In genomic region chr16:49637511-49637910, GRCh38 we compare ENCODE assay signal across 21 cellular contexts.
"Had no signal": no experiment of that assay in that cellular context is flagged by ENCODE, and none has a peak within 500 bp of the region (broad histone marks: within the 10 kb centered on the region; RNA-seq: fewer than 3 reads in every experiment).

No MANE protein-coding gene starts in this region.

- H3K4me2 ChIP-seq: smooth muscle cell had no signal

- H3K4me3 ChIP-seq: esophagus squamous epithelium, lower lobe of right lung, pancreas, smooth muscle cell, stomach, thyroid gland, vagina had no signal

- H3K36me3 ChIP-seq: neutrophil, pancreas had no signal

- H3K36me3 Mint-ChIP-seq: immature natural killer cell; stimulated activated effector memory CD8-positive, alpha-beta T cell treated with anti-CD3 and anti-CD28 coated beads, Interleukin-12 subunit alpha, Interleukin-12 subunit beta, amount 100 ng/mL, for 72 hours had no signal

- DNase-seq: effector CD8-positive, alpha-beta T cell; erythroblast; esophagus squamous epithelium; foreskin melanocyte; hypothalamus; immature natural killer cell; left ventricle myocardium superior; lower lobe of right lung; stimulated activated CD4-positive, alpha-beta T cell treated with anti-CD3 and anti-CD28 coated beads, Interleukin-2, amount 100 ng/mL, for 24 hours; stimulated activated CD4-positive, alpha-beta T cell treated with anti-CD3 and anti-CD28 coated beads, Interleukin-4, amount 100 ng/mL, for 24 hours; stimulated activated naive CD4-positive, alpha-beta T cell treated with Interleukin-2 at 50 U/mL for 16 hours; stomach; thyroid gland; trophoblast cell had no signal

- H3K4me1 ChIP-seq: pancreas had no signal

- H3K9me3 ChIP-seq: esophagus squamous epithelium, lower lobe of right lung, neutrophil, pancreas, stomach, thyroid gland, vagina had no signal

- H3K27me3 ChIP-seq: neutrophil, pancreas, stomach, thyroid gland, vagina had no signal

- H3K4me3 Mint-ChIP-seq: immature natural killer cell; stimulated activated effector memory CD8-positive, alpha-beta T cell treated with anti-CD3 and anti-CD28 coated beads, Interleukin-12 subunit alpha, Interleukin-12 subunit beta, amount 100 ng/mL, for 72 hours had no signal

- H3K9me3 Mint-ChIP-seq: immature natural killer cell; stimulated activated effector memory CD8-positive, alpha-beta T cell treated with anti-CD3 and anti-CD28 coated beads, Interleukin-12 subunit alpha, Interleukin-12 subunit beta, amount 100 ng/mL, for 72 hours had no signal

- ATAC-seq: left ventricle myocardium superior; pancreas; sciatic nerve; stimulated activated effector memory CD8-positive, alpha-beta T cell treated with anti-CD3 and anti-CD28 coated beads, Interleukin-12 subunit alpha, Interleukin-12 subunit beta, amount 100 ng/mL, for 72 hours had no signal

- H3K4me1 Mint-ChIP-seq: immature natural killer cell; stimulated activated effector memory CD8-positive, alpha-beta T cell treated with anti-CD3 and anti-CD28 coated beads, Interleukin-12 subunit alpha, Interleukin-12 subunit beta, amount 100 ng/mL, for 72 hours had no signal

- H3K27ac ChIP-seq: esophagus squamous epithelium, lower lobe of right lung, neutrophil, pancreas, stomach, thyroid gland, vagina had no signal

- H3K27me3 Mint-ChIP-seq: progenitor cell of endocrine pancreas had no signal

- H3K27ac Mint-ChIP-seq: immature natural killer cell; progenitor cell of endocrine pancreas; stimulated activated effector memory CD8-positive, alpha-beta T cell treated with anti-CD3 and anti-CD28 coated beads, Interleukin-12 subunit alpha, Interleukin-12 subunit beta, amount 100 ng/mL, for 72 hours had no signal
